ENCODE assay signal across 9 cellular contexts in the genomic region with DNA sequence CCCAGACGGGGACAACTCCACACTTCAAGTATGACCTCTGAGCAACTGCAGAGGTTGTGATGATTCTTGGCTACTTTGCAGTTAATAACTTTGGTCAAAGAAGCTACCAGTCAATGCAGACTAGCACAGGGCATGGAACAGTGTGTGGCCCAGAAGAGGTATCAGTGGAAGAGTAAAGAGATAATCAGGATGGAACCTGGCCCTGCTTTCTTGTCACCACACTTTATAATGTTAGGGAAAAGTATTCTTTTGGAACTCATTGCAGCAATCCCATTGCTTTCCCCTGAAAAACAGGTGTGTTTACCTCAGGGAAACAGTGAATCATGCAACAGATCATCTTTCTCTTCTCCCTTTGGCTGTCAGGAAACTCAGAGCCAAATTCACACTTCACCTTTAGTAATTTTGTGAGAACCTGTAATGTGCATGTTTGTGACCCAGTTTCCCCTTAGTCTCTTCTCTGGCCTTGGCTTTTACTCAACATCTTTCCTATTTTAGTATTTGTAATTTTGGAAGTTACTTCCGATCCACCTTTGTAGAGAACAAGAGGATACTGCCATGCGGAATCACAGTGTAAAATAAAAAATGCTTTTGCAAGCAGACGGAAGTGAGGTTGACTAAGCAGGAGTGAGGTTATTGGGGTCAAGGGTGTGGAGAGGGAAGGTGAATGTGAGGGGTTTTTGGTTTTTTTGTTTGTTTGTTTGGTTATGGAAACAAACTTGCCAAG. TPM values are rescaled to one million over a fixed set of nuclear protein-coding genes. Genes with fewer than 3 reads are reported as not detected.
DNase-seq lines count a peak whose midpoint lies in the region; ATAC-seq and TF ChIP-seq lines count a peak whose summit lies in the region.
"Had no signal": no experiment of that assay in that cellular context is flagged by ENCODE, and none has a peak within 500 bp of the region (broad histone marks: within the 10 kb centered on the region; RNA-seq: fewer than 3 reads in every experiment).

No MANE protein-coding gene starts in this region.

- ATAC-seq in activated CD4-positive, alpha-beta T cell treated with anti-CD3 and anti-CD28 coated beads for 36 hours = no peak
- ATAC-seq in HG03342 (IDR thresholded peaks at IDR 0.05; ENCODE audit: unreplicated experiment) (peak; percentile 23), natural killer cell (peak; percentile 20 to 32 (median 25))
- peak in 1 of 2 donors; percentile 3 for ATAC-seq in activated naive CD4-positive, alpha-beta T cell treated with anti-CD3 and anti-CD28 coated beads, Interleukin-2, amount 50 U/mL, for 72 hours

- peaks cover 47% of the 10 kb centered on the region for H3K4me1 Mint-ChIP-seq in activated CD4-positive, alpha-beta T cell treated with anti-CD3 and anti-CD28 coated beads for 36 hours
- H3K4me1 Mint-ChIP-seq in natural killer cell = peaks cover 30 to 42% of the 10 kb centered on the region in 2 donors

- peak overlapping the region; percentile 49 for H3K27ac Mint-ChIP-seq in activated CD4-positive, alpha-beta T cell treated with anti-CD3 and anti-CD28 coated beads for 36 hours
- peak overlapping the region; percentile 78 to 84 for H3K27ac Mint-ChIP-seq in activated naive CD4-positive, alpha-beta T cell treated with anti-CD3 and anti-CD28 coated beads, Interleukin-2, amount 50 U/mL, for 72 hours
- H3K27ac Mint-ChIP-seq in natural killer cell = peak overlapping the region; percentile 78 to 91

- no peaks in the 10 kb centered on the region for H3K27me3 Mint-ChIP-seq in activated CD4-positive, alpha-beta T cell treated with anti-CD3 and anti-CD28 coated beads for 36 hours
- no peaks in the 10 kb centered on the region for H3K27me3 Mint-ChIP-seq in natural killer cell (ENCODE audit: low read depth in 2 of 2)

- no peak overlapping the region for H3K4me3 Mint-ChIP-seq in activated CD4-positive, alpha-beta T cell treated with anti-CD3 and anti-CD28 coated beads for 36 hours
- H3K4me3 Mint-ChIP-seq in natural killer cell = peak overlapping the region; percentile 82

- H3K36me3 Mint-ChIP-seq in activated CD4-positive, alpha-beta T cell treated with anti-CD3 and anti-CD28 coated beads for 36 hours (ENCODE audit: low read depth) = peaks cover 7% of the 10 kb centered on the region
- H3K36me3 Mint-ChIP-seq in activated naive CD4-positive, alpha-beta T cell treated with anti-CD3 and anti-CD28 coated beads, Interleukin-2, amount 50 U/mL, for 72 hours = peaks cover 5 to 15% of the 10 kb centered on the region in 2 donors
- H3K36me3 Mint-ChIP-seq in natural killer cell = no peaks in the 10 kb centered on the region

- no peak for DNase-seq in activated CD4-positive, alpha-beta T cell treated with anti-CD3 and anti-CD28 coated beads for 36 hours
- no peak for DNase-seq in activated CD4-positive, alpha-beta T cell treated with anti-CD3 and anti-CD28 coated beads for 48 hours
- DNase-seq in activated naive CD4-positive, alpha-beta T cell treated with anti-CD3 and anti-CD28 coated beads, Interleukin-2, amount 50 U/mL, for 72 hours (ENCODE audit: low spot score in 2 of 2) = no peak
- DNase-seq in natural killer cell (no peak), KG1 (lab: John Stamatoyannopoulos, UW) (no peak), globus pallidus (ENCODE audit: low spot score) (no peak), ecto neural progenitor cell (ENCODE audit: low spot score) (no peak)
- DNase-seq: NCI-H526 had no signal

- CTCF ChIA-PET in activated CD4-positive, alpha-beta T cell treated with anti-CD3 and anti-CD28 coated beads for 36 hours (lab: Charles Lee) = interaction anchor here (1.0 to 1.4 kb wide), 3 partner anchors 13 to 124 kb away, joined by 3 to 4 read pairs (median 4); no protein-coding TSS in a partner anchor

- intact Hi-C loops in activated CD4-positive, alpha-beta T cell treated with anti-CD3 and anti-CD28 coated beads for 36 hours (cut with DNase I, micrococcal nuclease) = no loop called here
- intact Hi-C loops in natural killer cell (cut with micrococcal nuclease) = loop anchor here (1.0 to 10.0 kb wide), 3 partner anchors 32 to 198 kb away; a partner anchor contains a TSS

- POLR2A ChIA-PET in activated CD4-positive, alpha-beta T cell treated with anti-CD3 and anti-CD28 coated beads for 36 hours (lab: Charles Lee) = interaction anchor here (1.1 to 1.6 kb wide), 4 partner anchors 33 to 346 kb away, joined by 3 to 6 read pairs (median 4); a partner anchor contains a TSS

- no peaks in the 10 kb centered on the region for H3K9me3 Mint-ChIP-seq in activated CD4-positive, alpha-beta T cell treated with anti-CD3 and anti-CD28 coated beads for 36 hours (ENCODE audit: low read depth)
- no peaks in the 10 kb centered on the region for H3K9me3 Mint-ChIP-seq in activated naive CD4-positive, alpha-beta T cell treated with anti-CD3 and anti-CD28 coated beads, Interleukin-2, amount 50 U/mL, for 72 hours
- H3K9me3 Mint-ChIP-seq in natural killer cell = no peaks in the 10 kb centered on the region

- TF ChIP-seq CTCF in natural killer cell (IDR thresholded peaks at IDR 0.05) = no peak

RNA-seq across cellular contexts. Expression of a gene that starts 14.2 kb away (rescaled TPM):
- under 1 TPM; 0.32 to 0.73 TPM for total RNA-seq in activated CD4-positive, alpha-beta T cell treated with anti-CD3 and anti-CD28 coated beads for 36 hours
- 1 to 10 TPM; 1.5 TPM for total RNA-seq in activated naive CD4-positive, alpha-beta T cell treated with anti-CD3 and anti-CD28 coated beads, Interleukin-2, amount 50 U/mL, for 72 hours
- total RNA-seq in natural killer cell = 1 to 10 TPM; 1.4 to 2.7 (median 1.9) TPM

RNA-seq across cellular contexts. Expression of a gene that starts 32.3 kb away (rescaled TPM):
- 10 to 100 TPM in 1 of 2 experiments, 1 to 10 TPM in 1; 6.1 to 10.6 TPM for total RNA-seq in activated CD4-positive, alpha-beta T cell treated with anti-CD3 and anti-CD28 coated beads for 36 hours
- total RNA-seq in activated naive CD4-positive, alpha-beta T cell treated with anti-CD3 and anti-CD28 coated beads, Interleukin-2, amount 50 U/mL, for 72 hours = 10 to 100 TPM; 14.5 to 20.7 TPM
- total RNA-seq in natural killer cell = 100 to 1,000 TPM in 2 of 3 donors, 10 to 100 TPM in 1; 63.0 to 165 (median 112) TPM

RNA-seq across cellular contexts. Expression of a gene that starts 53.5 kb away (rescaled TPM):
- 10 to 100 TPM; 67.7 to 76.6 TPM for total RNA-seq in activated CD4-positive, alpha-beta T cell treated with anti-CD3 and anti-CD28 coated beads for 36 hours
- total RNA-seq in activated naive CD4-positive, alpha-beta T cell treated with anti-CD3 and anti-CD28 coated beads, Interleukin-2, amount 50 U/mL, for 72 hours = 10 to 100 TPM; 61.4 to 69.4 TPM
- total RNA-seq in natural killer cell = 10 to 100 TPM; 53.2 to 61.5 (median 58.2) TPM
